8 cellular contexts compared by ENCODE assay signal in genomic region chr16:46689492-46690280, GRCh38. TPM values are rescaled to one million over a fixed set of nuclear protein-coding genes. Genes with fewer than 3 reads are reported as not detected.
A peak's percentile ranks its signal among the peaks of the same experiment; 100 is the strongest.
DNase-seq lines count a peak whose midpoint lies in the region; ATAC-seq and TF ChIP-seq lines count a peak whose summit lies in the region.

Gene ORC6, plus strand, starts transcription at chr16:46689659. Its CDS starts 47 bp downstream, at chr16:46689706.

- peaks cover 20% of the 10 kb centered on the region; the same call in 1 of the 2 replicates for H4K20me1 ChIP-seq in GM23248 (ENCODE audit: insufficient read depth)

- no peaks in the 10 kb centered on the region for H3K27me3 Mint-ChIP-seq in activated T-helper 17 cell treated with anti-CD3 and anti-CD28 coated beads, Interleukin-2, amount 50 U/mL, for 72 hours
- H3K27me3 Mint-ChIP-seq in nephron (ENCODE audit: low read depth): no peaks in the 10 kb centered on the region

- peaks cover 18% of the 10 kb centered on the region for H3F3A ChIP-seq in GM23248 (ENCODE audit: insufficient read depth)

- WGBS in GM23248 (ENCODE audit: low coverage in 1 of 2, low lambda C conversion rate in 2 of 2, missing lambda C conversion rate in 2 of 2), 2 experiments: 0 to 2% methylated on average over 60 to 72 of the region's 73 CpGs

- peaks cover 29% of the 10 kb centered on the region for H3K4me1 Mint-ChIP-seq in activated T-helper 17 cell treated with anti-CD3 and anti-CD28 coated beads, Interleukin-2, amount 50 U/mL, for 72 hours
- peaks cover 42% of the 10 kb centered on the region for H3K4me1 Mint-ChIP-seq in nephron

- in situ Hi-C loops in GM23248 (cut with MboI): no loop called here

- H3K9me3 Mint-ChIP-seq in activated T-helper 17 cell treated with anti-CD3 and anti-CD28 coated beads, Interleukin-2, amount 50 U/mL, for 72 hours: no peaks in the 10 kb centered on the region
- no peaks in the 10 kb centered on the region for H3K9me3 Mint-ChIP-seq in nephron

- no peaks in the 10 kb centered on the region for H3K9me3 ChIP-seq in GM23248 (ENCODE audit: low read depth)

- H3K9ac ChIP-seq in GM23248: peak within 1 kb of the TSS; percentile 86

- H3K4me3 ChIP-seq in GM23248: peak within 1 kb of the TSS; percentile 94
- H3K4me3 ChIP-seq in fibroblast of pulmonary artery (replicated peaks; ENCODE audit: low read depth, low read length): peak within 1 kb of the TSS; percentile 91

- peak within 1 kb of the TSS; percentile 91 for H3K27ac ChIP-seq in GM23248

- H3K36me3 Mint-ChIP-seq in activated T-helper 17 cell treated with anti-CD3 and anti-CD28 coated beads, Interleukin-2, amount 50 U/mL, for 72 hours (ENCODE audit: low read depth): peaks cover 29% of the 10 kb centered on the region
- peaks cover 13% of the 10 kb centered on the region for H3K36me3 Mint-ChIP-seq in nephron (ENCODE audit: low read depth)

- H3K27ac Mint-ChIP-seq in activated T-helper 17 cell treated with anti-CD3 and anti-CD28 coated beads, Interleukin-2, amount 50 U/mL, for 72 hours: no peak within 1 kb of the TSS
- no peak within 1 kb of the TSS for H3K27ac Mint-ChIP-seq in nephron

- peaks cover 72% of the 10 kb centered on the region for H3K79me2 ChIP-seq in GM23248 (ENCODE audit: insufficient read depth)

- H2AFZ ChIP-seq in GM23248: peak within 1 kb of the TSS; percentile 95

- H3K4me2 ChIP-seq in GM23248 (ENCODE audit: unreplicated experiment): peak within 1 kb of the TSS; percentile 92

- DNase-seq in ELF-1 (ENCODE audit: low read depth, low spot score): peak; percentile 99
- DNase-seq in GM23248: peak; percentile 99
- peak; percentile 95 for DNase-seq in LHCN-M2 (ENCODE audit: low read depth)
- peak; percentile 99 for DNase-seq in RPMI8226
- DNase-seq in fibroblast of pulmonary artery (ENCODE audit: low read depth): peak; percentile 96
- DNase-seq in stimulated activated naive CD8-positive, alpha-beta T cell treated with anti-CD3 and anti-CD28 coated beads, Interleukin-15, Interleukin-2, amounts not matched to agents 100 U/mL and 50 U/mL, for 24 hours: peak; percentile 97

- H3K27me3 ChIP-seq in GM23248 (replicated peaks; ENCODE audit: insufficient read depth): no peaks in the 10 kb centered on the region

- no peaks in the 10 kb centered on the region for H3K36me3 ChIP-seq in GM23248 (ENCODE audit: low read depth)

- H3K9me2 ChIP-seq in GM23248 (ENCODE audit: insufficient read depth): no peaks in the 10 kb centered on the region

- peak; percentile 87 for ATAC-seq in activated T-helper 17 cell treated with anti-CD3 and anti-CD28 coated beads, Interleukin-2, amount 50 U/mL, for 72 hours (replicated peaks)
- ATAC-seq in stimulated activated naive CD8-positive, alpha-beta T cell treated with anti-CD3 and anti-CD28 coated beads, Interleukin-15, Interleukin-2, amounts not matched to agents 100 U/mL and 50 U/mL, for 24 hours: peak; percentile 88

- H3K4me3 Mint-ChIP-seq in activated T-helper 17 cell treated with anti-CD3 and anti-CD28 coated beads, Interleukin-2, amount 50 U/mL, for 72 hours: no peak within 1 kb of the TSS
- no peak within 1 kb of the TSS for H3K4me3 Mint-ChIP-seq in nephron

- H3K4me1 ChIP-seq in GM23248 (ENCODE audit: insufficient read depth): peaks cover 29% of the 10 kb centered on the region

- TF ChIP-seq CTCF in fibroblast of pulmonary artery (IDR thresholded peaks at IDR 0.05; ENCODE audit: low read length, missing control alignments) (peak; percentile 60), nephron (IDR thresholded peaks at IDR 0.05; ENCODE audit: unreplicated experiment in 3 of 3) (peak; percentile 43 to 56 (median 43))

RNA-seq across cellular contexts. Expression of gene ORC6, which starts in this region (rescaled TPM):
- 7.8 and 13.3 TPM in 2 replicates for total RNA-seq in GM23248 (2014; rRNA removed; shearing (Covaris generic))
- polyA plus RNA-seq in GM23248 (2016; fragmentation: Nextera tagmentation; extraction: Ambion mirVana): 10.7 and 11.6 TPM in 2 replicates
- total RNA-seq in LHCN-M2 (2014; rRNA removed): 41.4 and 42.4 TPM in 2 replicates
- 13.9 TPM for polyA plus RNA-seq in LHCN-M2 (2012)
- 10 to 100 TPM; 30.9 to 53.7 TPM for total RNA-seq in activated T-helper 17 cell treated with anti-CD3 and anti-CD28 coated beads, Interleukin-2, amount 50 U/mL, for 72 hours

Comparison
In these comparisons a context has a peak if more than half of its experiments do, and no peak if none do; other contexts are left out.
1. Peak in every context shown above with its lines: DNase-seq, ATAC-seq, H3K4me3 ChIP-seq and H3K27ac ChIP-seq.